Comparison of ENCODE assay signal across 6 cellular contexts in the genomic region with DNA sequence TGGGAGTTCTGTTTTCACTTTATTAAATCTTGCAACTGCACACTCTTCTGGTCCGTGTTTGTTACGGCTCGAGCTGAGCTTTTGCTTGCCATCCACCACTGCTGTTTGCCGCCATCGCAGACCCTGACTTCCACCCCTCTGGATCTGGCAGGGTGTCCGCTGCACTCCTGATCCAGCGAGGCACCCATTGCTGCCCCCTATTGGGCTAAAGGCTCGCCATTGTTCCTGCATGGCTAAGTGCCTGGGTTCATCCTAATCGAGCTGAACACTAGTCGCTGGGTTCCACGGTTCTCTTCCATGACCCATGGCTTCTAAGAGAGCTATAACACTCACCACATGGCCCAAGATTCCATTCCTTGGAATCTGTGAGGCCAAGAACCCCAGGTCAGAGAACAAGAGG. TPM values are rescaled to one million over a fixed set of nuclear protein-coding genes. Genes with fewer than 3 reads are reported as not detected.
DNase-seq lines count a peak whose midpoint lies in the region; ATAC-seq, FAIRE-seq and TF ChIP-seq lines count a peak whose summit lies in the region.
"Not testable (repeated sequence)": the region's sequence is repeated elsewhere in the genome, so short reads cannot be mapped to it uniquely, and the experiment has no call there.

No MANE protein-coding gene starts in this region.

- not testable (repeated sequence) for H3K23ac ChIP-seq in H1 (ENCODE audit: insufficient read length)

- not testable (repeated sequence) for H3K4me1 ChIP-seq in H1 (replicated peaks in 1 of 4; ENCODE audit: control insufficient read depth in 3 of 4, insufficient read depth in 4 of 4, low read length in 3 of 4); HepG2 (ENCODE audit: insufficient read depth, low read length)

- peak in 1 of 2 experiments; percentile 24; a peak in 1 of 4 replicates for TF ChIP-seq RAD21 in H1 (IDR thresholded peaks at IDR 0.05 in 1 of 2, conservative IDR thresholded peaks at IDR 0.05 in 1 of 2; ENCODE audit: low read depth in 2 of 2, low read length in 2 of 2)
- TF ChIP-seq RAD21 in HepG2 (CRISPR knock-in tag; IDR thresholded peaks at IDR 0.05), result not testable (repeated sequence)

- not testable (repeated sequence) for H2BK12ac ChIP-seq in H1 (ENCODE audit: low read depth, low read length)

- not testable (repeated sequence) for H3K9ac ChIP-seq in H1 (replicated peaks in 1 of 4; ENCODE audit: extremely low read depth in 1 of 4, low read depth in 3 of 4, low read length in 3 of 4); HepG2 (ENCODE audit: insufficient read depth, low read depth, low read length)

- H2BK20ac ChIP-seq in H1 (ENCODE audit: low read length), result not testable (repeated sequence)

- CTCF ChIA-PET in H1 (lab: Charles Lee; ENCODE audit: partially characterized antibody), result interaction anchor here (0.6 to 1.9 kb wide), 6 partner anchors 9 to 20 kb away, joined by 3 to 5 read pairs (median 4); no protein-coding TSS in a partner anchor
- CTCF ChIA-PET in HepG2 (lab: Yijun Ruan, JAX; ENCODE audit: low intra/inter-chr PET ratio, low total read pairs), result not testable (repeated sequence)

- not testable (repeated sequence) for H3K18ac ChIP-seq in H1 (ENCODE audit: extremely low read depth, low read length)

- H4K91ac ChIP-seq in H1 (replicated peaks; ENCODE audit: insufficient read length, low read length), result not testable (repeated sequence)

- ATAC-seq in HepG2, result not testable (repeated sequence)

- TF ChIP-seq EP300 in H1 (IDR thresholded peaks at IDR 0.05; ENCODE audit: borderline replicate concordance in 1 of 2, low read depth in 2 of 2, low read length in 2 of 2); HepG2 (IDR thresholded peaks at IDR 0.05; ENCODE audit: low read depth in 2 of 2, low read length in 2 of 2); HepG2 (CRISPR knock-in tag; IDR thresholded peaks at IDR 0.05; ENCODE audit: borderline replicate concordance): not testable (repeated sequence)

- H4K8ac ChIP-seq in H1 (ENCODE audit: extremely low read depth, insufficient read depth, low read length), result not testable (repeated sequence)

- BruUV-seq in HepG2 (replicated peaks; lab: Mats Ljungman, UMichigan), result not testable (repeated sequence)

- not testable (repeated sequence) for FAIRE-seq in H1 (lab: Jason Lieb, UNC); HepG2 (lab: Jason Lieb, UNC)

- not testable (repeated sequence) for H3K56ac ChIP-seq in H1 (replicated peaks; ENCODE audit: insufficient read length, low read depth, low read length)

- TF ChIP-seq POLR2A in H1 (IDR thresholded peaks at IDR 0.05; ENCODE audit: control extremely low read depth in 1 of 2, low read depth in 2 of 2, low read length in 2 of 2); HepG2 (IDR thresholded peaks at IDR 0.05; ENCODE audit: insufficient read depth in 1 of 2, low read depth in 2 of 2, low read length in 2 of 2): not testable (repeated sequence)

- intact Hi-C loops in HepG2 (cut with micrococcal nuclease; ENCODE audit: unreplicated experiment), result not testable (repeated sequence)

- H4K5ac ChIP-seq in H1 (ENCODE audit: insufficient read length, low read depth, low read length), result not testable (repeated sequence)

- POLR2A ChIA-PET in H1 (lab: Charles Lee; ENCODE audit: partially characterized antibody); HepG2 (lab: Yijun Ruan, JAX): not testable (repeated sequence)

- peak; percentile 23 for DNase-seq in Daoy (ENCODE audit: low read depth)
- DNase-seq in NCI-H146 (lab: John Stamatoyannopoulos, UW), result peak; percentile 58
- peak; percentile 18 for DNase-seq in WERI-Rb-1
- DNase-seq in H1 (ENCODE audit: low read depth in 1 of 2, low spot score in 2 of 2), result peak in 1 of 2 experiments; percentile 64
- not testable (repeated sequence) for DNase-seq in HepG2 (ENCODE audit: low spot score)

- 88% methylated on average over 10 of the region's 11 CpGs; no CpG with 5 or more reads in 1 of the 2 experiments for WGBS in H1 (ENCODE audit: extremely low coverage in 1 of 2, insufficient coverage in 1 of 2, insufficient read length in 1 of 2, insufficient replicate concordance in 2 of 2, low coverage in 1 of 2, low lambda C conversion rate in 2 of 2, missing lambda C conversion rate in 1 of 2), 2 experiments
- 59% methylated on average over 10 of the region's 11 CpGs for WGBS in HepG2 (ENCODE audit: low lambda C conversion rate)

- not testable (repeated sequence) for H3K4me3 ChIP-seq in WERI-Rb-1 (ENCODE audit: low read depth, low read length); H1 (ENCODE audit: extremely low read depth in 1 of 4, insufficient read depth in 2 of 4, low read depth in 3 of 4, low read length in 4 of 4); HepG2 (replicated peaks in 1 of 3; ENCODE audit: insufficient read depth in 1 of 3, low read depth in 2 of 3, low read length in 3 of 3)

- not testable (repeated sequence) for H2AK5ac ChIP-seq in H1 (ENCODE audit: low read depth, low read length)

- not testable (repeated sequence) for H4K20me1 ChIP-seq in H1 (replicated peaks in 1 of 2; ENCODE audit: control insufficient read depth in 1 of 2, insufficient read depth in 2 of 2, low read length in 2 of 2); HepG2 (ENCODE audit: insufficient read depth, low read length)

- H3K79me2 ChIP-seq in H1 (ENCODE audit: control insufficient read depth in 1 of 2, insufficient read depth in 2 of 2, low read length in 2 of 2); HepG2 (ENCODE audit: insufficient read depth, low read length): not testable (repeated sequence)

- H2AFZ ChIP-seq in H1 (ENCODE audit: low read length); HepG2 (ENCODE audit: low read length): not testable (repeated sequence)

- not testable (repeated sequence) for H3K4me2 ChIP-seq in H1 (ENCODE audit: insufficient read depth in 1 of 2, low read depth in 2 of 2, low read length in 2 of 2)
- 0 out of 2 replicates have a peak overlapping the region, but pooled peaks have one; percentile 7 for H3K4me2 ChIP-seq in HepG2 (ENCODE audit: low read depth, low read length)

- in situ Hi-C loops in HepG2 (cut with HindIII; ENCODE audit: extremely low pct_ligation_motif_present, low pct_unique_long_range_greater_than_20kb), result not testable (repeated sequence)

- not testable (repeated sequence) for H3K36me3 ChIP-seq in WERI-Rb-1; H1 (ENCODE audit: control insufficient read depth in 2 of 4, insufficient read depth in 4 of 4, low read length in 3 of 4); HepG2 (replicated peaks in 1 of 2; ENCODE audit: control insufficient read depth in 1 of 2, insufficient read depth in 2 of 2, low read length in 2 of 2)

- not testable (repeated sequence) for H3K4ac ChIP-seq in H1 (replicated peaks; ENCODE audit: insufficient read length, low read depth, low read length)

- H3K23me2 ChIP-seq in H1 (ENCODE audit: low read depth, low read length), result not testable (repeated sequence)

- not testable (repeated sequence) for H2BK5ac ChIP-seq in H1 (ENCODE audit: low read depth, low read length)

- not testable (repeated sequence) for H3K79me1 ChIP-seq in H1 (ENCODE audit: low read depth, low read length)

- not testable (repeated sequence) for H3K9me3 ChIP-seq in WERI-Rb-1 (ENCODE audit: severe bottlenecking); H1 (ENCODE audit: insufficient read depth in 2 of 2, low read depth in 1 of 2, low read length in 1 of 2); HepG2 (ENCODE audit: low read length)

- not testable (repeated sequence) for H3K27me3 ChIP-seq in WERI-Rb-1 (ENCODE audit: insufficient read depth, low read depth, severe bottlenecking); H1 (replicated peaks in 1 of 4; ENCODE audit: control insufficient read depth in 3 of 4, extremely low read depth in 1 of 4, insufficient read depth in 3 of 4, low read length in 3 of 4); HepG2 (ENCODE audit: control insufficient read depth in 1 of 2, insufficient read depth in 2 of 2, low read length in 2 of 2)

- not testable (repeated sequence) for H3K27ac ChIP-seq in 22Rv1; WERI-Rb-1; H1 (ENCODE audit: low read depth, low read length); HepG2 (ENCODE audit: extremely low read length, insufficient read depth, low read length)

- not testable (repeated sequence) for H3K14ac ChIP-seq in H1 (ENCODE audit: insufficient read length)

- TF ChIP-seq CTCF in 22Rv1 (IDR thresholded peaks at IDR 0.05) (peak; percentile 22; the same call in 1 of the 2 replicates), WERI-Rb-1 (IDR thresholded peaks at IDR 0.05; ENCODE audit: low read depth, low read length) (0 out of 2 replicates have a peak, but pooled peaks have one; percentile 1), H1 (IDR thresholded peaks at IDR 0.05; ENCODE audit: control extremely low read depth in 1 of 3, insufficient read depth in 1 of 3, low read depth in 1 of 3, low read length in 3 of 3) (peak in 2 of 3 experiments; percentile 13 to 23; a peak in 2 of 4 replicates), HepG2 (CRISPR knock-in tag; IDR thresholded peaks at IDR 0.05) (peak; percentile 31)

- not testable (repeated sequence) for H2BK120ac ChIP-seq in H1 (replicated peaks; ENCODE audit: low read depth, low read length)

- H2BK15ac ChIP-seq in H1 (ENCODE audit: low read length), result not testable (repeated sequence)

RNA-seq across cellular contexts. Expression of a gene that starts 32.5 kb away (rescaled TPM):
- 52.5 and 62.3 TPM in 2 replicates for total RNA-seq in Daoy (2014; rRNA removed; shearing (Covaris generic))
- total RNA-seq in H1 (2021; fragmentation: NEBNext Ultra II Directional; extraction: Animal tissue kit (Norgen Biotek cat#: 25700)), result 199 and 217 TPM in 2 replicates
- 33.7 and 45.8 TPM in 2 replicates for polyA plus RNA-seq in H1 (2011; rRNA removed)
- polyA plus RNA-seq in H1 (2011; cell fraction: cytosol; rRNA removed), result 60.0 TPM
- polyA plus RNA-seq in H1 (2011; cell fraction: nucleus; rRNA removed), result 50.7 TPM
- polyA plus RNA-seq in H1 (2012, experiment 1 of 2), result 108 to 214 TPM (median 150 TPM) in 4 replicates
- polyA plus RNA-seq in H1 (2012, experiment 2 of 2), result 7.0 TPM
- polyA plus RNA-seq in H1 (2013, experiment 1 of 2), result 252 TPM
- 276 TPM for polyA plus RNA-seq in H1 (2013, experiment 2 of 2)
- polyA minus RNA-seq in H1 (2011; rRNA and poly(A)+ RNA removed), result 194 and 226 TPM in 2 replicates
- polyA minus RNA-seq in H1 (2011; cell fraction: cytosol; rRNA and poly(A)+ RNA removed), result 95.8 TPM
- polyA minus RNA-seq in H1 (2011; cell fraction: nucleus; rRNA and poly(A)+ RNA removed), result 148 TPM
- 111 and 144 TPM in 2 replicates for total RNA-seq in HepG2 (2016; rRNA removed; fragmentation: Illumina TruSeq; extraction: Trizol)
- total RNA-seq in HepG2 (2016; cell fraction: cytosol; rRNA removed; fragmentation: Illumina TruSeq; extraction: Trizol; ENCODE audit: low read depth), result 13.9 and 16.0 TPM in 2 replicates
- 94.9 and 148 TPM in 2 replicates for total RNA-seq in HepG2 (2016; cell fraction: insoluble cytoplasmic fraction; rRNA removed; fragmentation: Illumina TruSeq; extraction: Trizol)
- total RNA-seq in HepG2 (2016; cell fraction: membrane; rRNA removed; fragmentation: Illumina TruSeq; extraction: Trizol), result 34.9 and 43.7 TPM in 2 replicates
- 273 and 279 TPM in 2 replicates for total RNA-seq in HepG2 (2016; cell fraction: nucleus; rRNA removed; fragmentation: Illumina TruSeq; extraction: Trizol)
- 43.0 and 54.2 TPM in 2 replicates for polyA plus RNA-seq in HepG2 (2011; rRNA removed)
- 16.7 and 37.7 TPM in 2 replicates for polyA plus RNA-seq in HepG2 (2011; cell fraction: cytosol; rRNA removed)
- 41.8 and 60.3 TPM in 2 replicates for polyA plus RNA-seq in HepG2 (2011; cell fraction: nucleus; rRNA removed)
- 147 and 165 TPM in 2 replicates for polyA plus RNA-seq in HepG2 (2012)
- 5.0 and 5.2 TPM in 2 replicates for polyA plus RNA-seq in HepG2 (2016; cell fraction: cytosol; fragmentation: Illumina TruSeq; extraction: Trizol; ENCODE audit: low read depth)
- polyA plus RNA-seq in HepG2 (2016; cell fraction: insoluble cytoplasmic fraction; fragmentation: Illumina TruSeq; extraction: Trizol; ENCODE audit: low read depth), result 67.7 and 73.3 TPM in 2 replicates
- polyA plus RNA-seq in HepG2 (2016; cell fraction: membrane; fragmentation: Illumina TruSeq; extraction: Trizol; ENCODE audit: low read depth), result 10.6 and 13.1 TPM in 2 replicates
- 271 and 285 TPM in 2 replicates for polyA plus RNA-seq in HepG2 (2016; cell fraction: nucleus; fragmentation: Illumina TruSeq; extraction: Trizol; ENCODE audit: insufficient read depth, low read depth)
- 101 and 102 TPM in 2 replicates for polyA minus RNA-seq in HepG2 (2011; rRNA and poly(A)+ RNA removed; ENCODE audit: low replicate concordance)
- polyA minus RNA-seq in HepG2 (2011; cell fraction: cytosol; rRNA and poly(A)+ RNA removed), result 53.2 and 76.7 TPM in 2 replicates
- 204 and 309 TPM in 2 replicates for polyA minus RNA-seq in HepG2 (2011; cell fraction: nucleus; rRNA and poly(A)+ RNA removed)
